11 cellular contexts compared by ENCODE assay signal in genomic region chr17:61208301-61209098, GRCh38.
DNase-seq lines count a peak whose midpoint lies in the region; ATAC-seq and FAIRE-seq lines count a peak whose summit lies in the region.
"Had no signal": no experiment of that assay in that cellular context is flagged by ENCODE, and none has a peak within 500 bp of the region (broad histone marks: within the 10 kb centered on the region; RNA-seq: fewer than 3 reads in every experiment).

No MANE protein-coding gene starts in this region.

- FAIRE-seq in urothelium cell line (lab: Jason Lieb, UNC): peak; percentile 9
- FAIRE-seq: GM12878 had no signal

- ATAC-seq in HG03354 (IDR thresholded peaks at IDR 0.05; ENCODE audit: poor library complexity, severe bottlenecking, unreplicated experiment): no peak
- ATAC-seq in GM21529 (IDR thresholded peaks at IDR 0.05; ENCODE audit: unreplicated experiment): no peak
- no peak for ATAC-seq in GM19452 (IDR thresholded peaks at IDR 0.05; ENCODE audit: unreplicated experiment)
- ATAC-seq: GM12878 had no signal

- H3K27ac ChIP-seq in duodenal mucosa (ENCODE audit: low read depth, low read length): no peak overlapping the region
- H3K27ac ChIP-seq: 22Rv1 had no signal

- peaks cover 0 to 9% of the 10 kb centered on the region in 2 donors for H3K4me1 ChIP-seq in duodenal mucosa (ENCODE audit: control insufficient read depth in 1 of 2, insufficient read depth in 2 of 2, low read length in 2 of 2)

- H3K9ac ChIP-seq in duodenal mucosa (ENCODE audit: low read depth in 1 of 2, low read length in 2 of 2): peak overlapping the region in 1 of 2 donors; percentile 31

- no peaks in the 10 kb centered on the region for H3K27me3 ChIP-seq in duodenal mucosa (ENCODE audit: control insufficient read depth in 1 of 2, insufficient read depth in 2 of 2, low read length in 2 of 2)

- peak overlapping the region; percentile 60 to 66 for H3K4me3 ChIP-seq in duodenal mucosa (ENCODE audit: low read depth in 1 of 2, low read length in 2 of 2)
- H3K4me3 ChIP-seq: GM12878 had no signal

- H3K9me3 ChIP-seq in duodenal mucosa (ENCODE audit: control insufficient read depth in 1 of 2, low read length in 2 of 2): no peaks in the 10 kb centered on the region

- DNase-seq in NCI-H1417 (lab: John Stamatoyannopoulos, UW) (peak in 2 of 3 experiments; percentile 56 to 79), NCI-H1417 treated with DMSO at 0.1 percent for 48 hours (lab: John Stamatoyannopoulos, UW) (no peak), medulla oblongata (ENCODE audit: extremely low spot score) (peak; percentile 18), urothelium cell line (ENCODE audit: low spot score) (no peak)
- DNase-seq: erythroblast had no signal

- no peaks in the 10 kb centered on the region for H3K36me3 ChIP-seq in duodenal mucosa (ENCODE audit: control insufficient read depth in 1 of 2, insufficient read depth in 2 of 2, low read length in 2 of 2)

Comparison
In these comparisons a context has a peak if more than half of its experiments do, and no peak if none do; other contexts are left out.
1. DNase-seq: peak in NCI-H1417 (2 of 3) and medulla oblongata (single experiment); none in NCI-H1417 treated with DMSO at 0.1 percent for 48 hours (single experiment) and urothelium cell line (single experiment).